Comparison of ENCODE assay signal across 32 cellular contexts in the genomic region with DNA sequence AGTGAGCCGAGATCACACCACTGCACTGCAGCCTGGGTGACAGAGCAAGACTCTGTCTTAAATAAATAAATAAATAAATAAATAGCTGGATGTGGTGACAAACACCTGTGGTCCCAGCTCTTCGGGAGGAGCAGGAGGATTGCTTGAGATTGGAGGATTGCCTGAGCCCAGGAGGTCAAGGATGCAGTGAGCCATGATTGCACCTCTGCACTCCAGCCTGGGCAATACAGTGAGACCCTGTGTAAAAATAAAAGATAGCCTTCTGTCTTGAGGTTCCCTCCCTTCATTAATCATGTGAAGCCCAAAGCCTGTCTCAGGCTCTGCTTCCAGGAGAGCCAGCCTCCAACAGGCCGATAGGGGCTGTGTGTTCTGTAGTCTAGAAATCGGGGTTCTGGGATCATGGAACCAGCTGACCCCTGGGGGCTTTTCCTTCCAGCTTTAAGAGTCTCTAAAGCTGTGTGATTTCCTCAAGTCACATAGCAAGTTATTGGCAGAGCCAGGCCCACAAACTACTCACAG. TPM values are rescaled to one million over a fixed set of nuclear protein-coding genes. Genes with fewer than 3 reads are reported as not detected.
"Had no signal": no experiment of that assay in that cellular context is flagged by ENCODE, and none has a peak within 500 bp of the region (broad histone marks: within the 10 kb centered on the region; RNA-seq: fewer than 3 reads in every experiment).

No MANE protein-coding gene starts in this region.

- H3K27me3 ChIP-seq: ascending aorta, cardiac muscle cell had no signal

- DNase-seq: activated CD4-positive, alpha-beta memory T cell treated with anti-CD3 and anti-CD28 coated beads, Interleukin-2, amount 10 ng/mL, durations not matched to agents 7 days and 5 days; activated CD4-positive, alpha-beta T cell treated with anti-CD3 and anti-CD28 coated beads for 1 hour; activated CD4-positive, alpha-beta T cell treated with anti-CD3 and anti-CD28 coated beads for 36 hours; activated CD4-positive, alpha-beta T cell treated with anti-CD3 and anti-CD28 coated beads for 48 hours; activated CD4-positive, alpha-beta T cell treated with anti-CD3 and anti-CD28 coated beads, Interleukin-2, amount 10 ng/mL, durations not matched to agents 7 days and 5 days; activated CD4-positive, alpha-beta T cell treated with anti-CD3 and anti-CD28 coated beads, Interleukin-2, amount 50 U/mL, for 48 hours; activated CD4-positive, CD25-positive, alpha-beta regulatory T cell; activated CD8-positive, alpha-beta memory T cell treated with anti-CD3 and anti-CD28 coated beads for 24 hours; activated CD8-positive, alpha-beta memory T cell treated with anti-CD3 and anti-CD28 coated beads, Interleukin-2, amount 10 ng/mL, durations not matched to agents 7 days and 5 days; activated CD8-positive, alpha-beta memory T cell treated with anti-CD3 and anti-CD28 coated beads, Interleukin-2, amount 50 U/mL, for 48 hours; activated CD8-positive, alpha-beta T cell treated with anti-CD3 and anti-CD28 coated beads, Interleukin-2, amount 10 ng/mL, durations not matched to agents 7 days and 5 days; activated effector memory CD4-positive, alpha-beta T cell treated with Interleukin-2 at 50 U/mL for 16 hours; activated gamma-delta T cell; activated naive CD4-positive, alpha-beta T cell treated with anti-CD3 and anti-CD28 coated beads, Interleukin-2, amount 10 ng/mL, durations not matched to agents 7 days and 5 days; activated naive CD4-positive, alpha-beta T cell treated with Interleukin-2 at 50 U/mL for 16 hours; activated naive CD8-positive, alpha-beta T cell treated with anti-CD3 and anti-CD28 coated beads, Interleukin-2, amount 10 ng/mL, durations not matched to agents 7 days and 5 days; activated naive CD8-positive, alpha-beta T cell treated with anti-CD3 and anti-CD28 coated beads, Interleukin-2, amount 50 U/mL, for 24 hours; activated T-cell treated with anti-CD3 and anti-CD28 coated beads, Interleukin-2, amount 50 U/mL, for 24 hours; activated T-cell treated with anti-CD3 and anti-CD28 coated beads, Interleukin-2, amount 50 U/mL, for 48 hours; amygdala; anterior cingulate cortex; caudate nucleus; cerebellar nuclear complex; T-helper 2 cell; T-helper 9 cell had no signal

- H3K9me3 ChIP-seq: ascending aorta had no signal

- H3K27ac ChIP-seq: ascending aorta, cardiac muscle cell, VCaP had no signal

- FAIRE-seq: bronchial epithelial cell, TTC549 had no signal

- ATAC-seq: activated CD4-positive, alpha-beta T cell treated with anti-CD3 and anti-CD28 coated beads for 36 hours; activated CD4-positive, CD25-positive, alpha-beta regulatory T cell treated with anti-CD3 and anti-CD28 coated beads, Interleukin-2, amount 50 U/mL, for 24 hours; activated CD8-positive, alpha-beta memory T cell treated with anti-CD3 and anti-CD28 coated beads, Interleukin-2, amount 10 ng/mL, durations not matched to agents 7 days and 5 days; activated CD8-positive, alpha-beta T cell treated with anti-CD3 and anti-CD28 coated beads, Interleukin-2, amount 10 ng/mL, durations not matched to agents 7 days and 5 days; activated naive CD8-positive, alpha-beta T cell treated with anti-CD3 and anti-CD28 coated beads, Interleukin-2, amount 50 U/mL, for 24 hours had no signal

- H3K36me3 ChIP-seq: ascending aorta, cardiac muscle cell had no signal

- H3K4me3 ChIP-seq: ascending aorta, cardiac muscle cell had no signal

RNA-seq across cellular contexts. Expression of gene IL34, which starts 34.5 kb away (rescaled TPM):
- total RNA-seq: activated CD4-positive, alpha-beta memory T cell treated with anti-CD3 and anti-CD28 coated beads, Interleukin-2, amount 10 ng/mL, durations not matched to agents 7 days and 5 days; activated CD4-positive, alpha-beta T cell treated with anti-CD3 and anti-CD28 coated beads for 36 hours; activated CD4-positive, alpha-beta T cell treated with anti-CD3 and anti-CD28 coated beads, Interleukin-2, amount 10 ng/mL, durations not matched to agents 7 days and 5 days; activated CD8-positive, alpha-beta memory T cell treated with anti-CD3 and anti-CD28 coated beads, Interleukin-2, amount 10 ng/mL, durations not matched to agents 7 days and 5 days; activated T-helper 2 cell treated with anti-CD3 and anti-CD28 coated beads, Interferon-gamma antibody, Interleukin-2, Interleukin-4, amounts not matched to agents 10 μg/mL and 5 μg/mL and 100 μg/mL, durations not matched to agents 14 hours and 24 hours and 36 hours; cardiac muscle cell had no signal
- polyA plus RNA-seq: cardiac muscle cell had no signal
